8 cellular contexts compared by ENCODE assay signal in genomic region chr6:31582230-31582601, GRCh38. TPM values are rescaled to one million over a fixed set of nuclear protein-coding genes. Genes with fewer than 3 reads are reported as not detected.
DNase-seq lines count a peak whose midpoint lies in the region; ATAC-seq, FAIRE-seq and TF ChIP-seq lines count a peak whose summit lies in the region.

TSS of gene LTB (minus strand) at chr6:31582424. CDS start at chr6:31582417, 7 bp downstream.

- H3K4me3 Mint-ChIP-seq in WTC11 = peak within 1 kb of the TSS; percentile 92
- H3K4me3 Mint-ChIP-seq in neural crest cell = peak within 1 kb of the TSS; percentile 97

- H3K27ac Mint-ChIP-seq in WTC11 = peak within 1 kb of the TSS; percentile 10; the same call in 1 of the 2 replicates
- H3K27ac Mint-ChIP-seq in neural crest cell (ENCODE audit: unreplicated experiment) = peak within 1 kb of the TSS; percentile 39

- H3K27me3 Mint-ChIP-seq in WTC11 (ENCODE audit: low read depth) (peaks cover 37% of the 10 kb centered on the region), neural crest cell (ENCODE audit: low read depth) (peaks cover 15% of the 10 kb centered on the region)

- H3K9me3 Mint-ChIP-seq in WTC11 = no peaks in the 10 kb centered on the region
- H3K9me3 Mint-ChIP-seq in neural crest cell = no peaks in the 10 kb centered on the region

- ATAC-seq in WTC11 = no peak

- DNase-seq in GM12892 (ENCODE audit: insufficient read length) (no peak), WTC11 (ENCODE audit: low spot score) (no peak), neural crest cell (ENCODE audit: low read depth, low spot score) (no peak), AG08396 (ENCODE audit: low spot score) (no peak), NCI-H2029 treated with DMSO at 0.1 percent for 48 hours (lab: John Stamatoyannopoulos, UW) (no peak), NCI-H1092 (lab: John Stamatoyannopoulos, UW) (no peak), C1 segment of cervical spinal cord (lab: John Stamatoyannopoulos, UW) (no peak)
- DNase-seq in effector CD4-positive, alpha-beta T cell = peak; percentile 68

- H3K4me1 Mint-ChIP-seq in WTC11 = peaks cover 38% of the 10 kb centered on the region
- peaks cover 19% of the 10 kb centered on the region for H3K4me1 Mint-ChIP-seq in neural crest cell

- TF ChIP-seq CTCF in WTC11 (IDR thresholded peaks at IDR 0.05) = no peak
- no peak for TF ChIP-seq CTCF in neural crest cell (conservative IDR thresholded peaks at IDR 0.05)

- FAIRE-seq in GM12892 (lab: Jason Lieb, UNC) = no peak

- H3K36me3 Mint-ChIP-seq in WTC11 (no peaks in the 10 kb centered on the region), neural crest cell (ENCODE audit: low read depth) (no peaks in the 10 kb centered on the region)

- POLR2A ChIA-PET in WTC11 (lab: Charles Lee) = interaction anchor here (1.2 kb wide), 1 partner anchor 41 kb away, joined by 3 read pairs; the partner anchor contains the start of gene DDX39B

- peak; percentile 31 for TF ChIP-seq POLR2A in GM12892 (IDR thresholded peaks at IDR 0.05; ENCODE audit: low read depth, low read length)

- CTCF ChIA-PET in WTC11 (lab: Charles Lee) = interaction anchor here (1.1 to 15.1 kb wide), 7 partner anchors 8 to 35 kb away, joined by 3 to 293 read pairs (median 31); partner anchors contain the start of genes ATP6V1G2, NCR3 and NFKBIL1

TF ChIP-seq in WTC11, 78 proteins besides CTCF, POLR2A, EP300 and RAD21:
- TF ChIP-seq ATF3 (CRISPR knock-in tag; conservative IDR thresholded peaks at IDR 0.05) (no peak), STAT6 (CRISPR knock-in tag; conservative IDR thresholded peaks at IDR 0.05; ENCODE audit: low read depth) (no peak), E2F4 (CRISPR knock-in tag; IDR thresholded peaks at IDR 0.05; ENCODE audit: borderline replicate concordance, low read depth) (no peak), RORB (CRISPR knock-in tag; IDR thresholded peaks at IDR 0.05) (no peak), TEAD4 (CRISPR knock-in tag; IDR thresholded peaks at IDR 0.05) (no peak), OVOL2 (CRISPR knock-in tag; IDR thresholded peaks at IDR 0.05; ENCODE audit: borderline replicate concordance) (no peak), ZNF263 (CRISPR knock-in tag; IDR thresholded peaks at IDR 0.05; ENCODE audit: low read depth) (no peak), ZNF532 (CRISPR knock-in tag; IDR thresholded peaks at IDR 0.05; ENCODE audit: borderline replicate concordance) (no peak), JUN (CRISPR knock-in tag; IDR thresholded peaks at IDR 0.05) (no peak)

RNA-seq across cellular contexts. Expression of gene LTB, which starts in this region (rescaled TPM):
- polyA plus RNA-seq in GM12892 (2012; ENCODE audit: missing spikeins) = 31.3 TPM
- 1.0 to 1.5 TPM (median 1.3 TPM) in 3 replicates for total RNA-seq in WTC11 (2021)
- total RNA-seq in neural crest cell = not detected in 2 replicates
